ENCODE assay signal across 7 cellular contexts in the genomic region with DNA sequence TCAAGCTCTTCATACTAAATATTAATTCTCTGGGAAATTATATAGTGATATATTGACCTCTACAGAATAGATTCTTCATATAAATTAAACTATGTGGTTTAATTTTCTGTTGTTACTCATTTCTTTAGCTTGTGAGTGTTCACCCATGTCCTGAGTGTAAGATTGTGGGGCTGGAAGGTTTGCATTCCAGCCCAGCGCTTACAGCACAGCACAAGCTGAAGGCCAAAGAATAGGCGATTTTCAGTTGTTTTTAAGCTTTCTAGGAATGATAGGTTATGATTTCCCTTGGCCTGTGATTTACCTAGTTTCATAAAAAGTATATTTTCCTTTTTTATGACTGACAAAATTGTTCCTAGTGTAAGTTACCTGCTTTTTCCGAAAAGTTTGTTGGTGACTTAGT.
"Had no signal": no experiment of that assay in that cellular context is flagged by ENCODE, and none has a peak within 500 bp of the region (broad histone marks: within the 10 kb centered on the region; RNA-seq: fewer than 3 reads in every experiment).

No MANE protein-coding gene starts in this region.

- H3K9ac ChIP-seq: GM23248, KMS-11 had no signal

- H3K4me2 ChIP-seq: KMS-11 had no signal

- H3K4me3 ChIP-seq: GM23248 had no signal

- H2AFZ ChIP-seq: GM23248 had no signal

- H3K27ac ChIP-seq: GM23248, HL-60, KMS-11 had no signal

- DNase-seq: GM23248, GOT3, H9, HCEC 1CT, KBM-7 had no signal
